ENCODE assay signal across 13 cellular contexts in the genomic region with DNA sequence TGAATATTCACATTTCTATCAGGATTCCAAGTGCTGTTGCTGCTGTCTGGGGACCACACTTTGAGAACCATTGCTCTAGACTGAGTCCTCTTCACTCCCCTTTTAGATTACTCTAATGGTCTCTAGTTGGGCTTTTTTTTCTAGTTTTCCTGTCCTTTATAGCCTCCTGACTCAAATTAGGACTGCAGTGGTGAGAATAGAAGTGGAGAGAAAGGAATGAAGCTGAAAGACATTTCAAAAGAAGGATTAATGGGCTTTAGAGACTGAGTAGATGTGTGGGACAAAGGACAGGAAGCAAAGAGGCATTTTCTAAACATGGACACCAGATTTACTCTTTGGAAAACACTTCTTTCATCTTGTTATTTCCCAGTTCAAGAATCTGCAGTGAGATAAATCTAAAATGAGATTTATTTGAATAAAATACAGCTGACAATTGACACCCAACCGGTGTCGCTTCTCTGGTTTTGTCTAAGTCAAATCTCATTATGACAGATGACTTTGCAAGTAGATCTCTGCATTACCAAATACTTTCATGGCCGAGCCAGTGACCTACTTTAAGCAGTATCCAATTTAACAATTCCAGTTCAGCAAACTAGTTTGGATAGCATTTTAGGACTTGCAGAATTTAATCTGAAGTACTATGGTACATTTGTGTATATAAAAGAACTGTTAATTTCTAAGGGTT.
DNase-seq lines count a peak whose midpoint lies in the region; ATAC-seq and TF ChIP-seq lines count a peak whose summit lies in the region.
"Had no signal": no experiment of that assay in that cellular context is flagged by ENCODE, and none has a peak within 500 bp of the region (broad histone marks: within the 10 kb centered on the region; RNA-seq: fewer than 3 reads in every experiment).

No MANE protein-coding gene starts in this region.

- TF ChIP-seq EP300 in suprapubic skin (IDR thresholded peaks at IDR 0.05), result no peak

- H3K4me1 Mint-ChIP-seq in activated CD8-positive, alpha-beta T cell treated with anti-CD3 and anti-CD28 coated beads, Interleukin-2, amount 10 ng/mL, durations not matched to agents 7 days and 5 days (ENCODE audit: low read depth), result peaks cover 18% of the 10 kb centered on the region
- peaks cover 7% of the 10 kb centered on the region for H3K4me1 Mint-ChIP-seq in mesothelial cell of epicardium

- POLR2A ChIA-PET in activated CD8-positive, alpha-beta T cell treated with anti-CD3 and anti-CD28 coated beads, Interleukin-2, amount 10 ng/mL, durations not matched to agents 7 days and 5 days (lab: Charles Lee), result no interaction called here

- no peaks in the 10 kb centered on the region for H3K9me3 Mint-ChIP-seq in activated naive CD4-positive, alpha-beta T cell treated with anti-CD3 and anti-CD28 coated beads, Interleukin-2, amount 50 U/mL, for 72 hours
- H3K9me3 Mint-ChIP-seq in activated CD8-positive, alpha-beta T cell treated with anti-CD3 and anti-CD28 coated beads, Interleukin-2, amount 10 ng/mL, durations not matched to agents 7 days and 5 days (ENCODE audit: insufficient read depth), result no peaks in the 10 kb centered on the region
- no peaks in the 10 kb centered on the region for H3K9me3 Mint-ChIP-seq in mesothelial cell of epicardium

- H3K36me3 Mint-ChIP-seq in activated naive CD4-positive, alpha-beta T cell treated with anti-CD3 and anti-CD28 coated beads, Interleukin-2, amount 50 U/mL, for 72 hours, result peaks cover 0 to 4% of the 10 kb centered on the region in 2 donors
- peaks cover 15% of the 10 kb centered on the region for H3K36me3 Mint-ChIP-seq in activated CD8-positive, alpha-beta T cell treated with anti-CD3 and anti-CD28 coated beads, Interleukin-2, amount 10 ng/mL, durations not matched to agents 7 days and 5 days (ENCODE audit: low read depth)
- H3K36me3 Mint-ChIP-seq in mesothelial cell of epicardium, result no peaks in the 10 kb centered on the region

- H3K27me3 Mint-ChIP-seq in activated CD8-positive, alpha-beta T cell treated with anti-CD3 and anti-CD28 coated beads, Interleukin-2, amount 10 ng/mL, durations not matched to agents 7 days and 5 days (ENCODE audit: low read depth), result no peaks in the 10 kb centered on the region
- no peaks in the 10 kb centered on the region for H3K27me3 Mint-ChIP-seq in mesothelial cell of epicardium (ENCODE audit: low read depth)
- H3K27me3 Mint-ChIP-seq: activated CD4-positive, alpha-beta T cell treated with anti-CD3 and anti-CD28 coated beads, Interleukin-2, amount 10 ng/mL, durations not matched to agents 7 days and 5 days had no signal

- ATAC-seq in activated naive CD4-positive, alpha-beta T cell treated with anti-CD3 and anti-CD28 coated beads, Interleukin-2, amount 50 U/mL, for 72 hours, result peak; percentile 26 to 76
- no peak for ATAC-seq in activated CD8-positive, alpha-beta T cell treated with anti-CD3 and anti-CD28 coated beads, Interleukin-2, amount 10 ng/mL, durations not matched to agents 7 days and 5 days
- ATAC-seq in GM18909 (IDR thresholded peaks at IDR 0.05; ENCODE audit: poor library complexity, unreplicated experiment), result no peak
- ATAC-seq: Panc1 had no signal

- 36% methylated on average over 3 of the region's 3 CpGs for WGBS in suprapubic skin

- H3K4me3 Mint-ChIP-seq in activated CD8-positive, alpha-beta T cell treated with anti-CD3 and anti-CD28 coated beads, Interleukin-2, amount 10 ng/mL, durations not matched to agents 7 days and 5 days, result no peak overlapping the region
- H3K4me3 Mint-ChIP-seq in mesothelial cell of epicardium, result no peak overlapping the region
- H3K4me3 Mint-ChIP-seq: activated CD4-positive, alpha-beta T cell treated with anti-CD3 and anti-CD28 coated beads, Interleukin-2, amount 10 ng/mL, durations not matched to agents 7 days and 5 days had no signal

- CTCF ChIA-PET in activated CD8-positive, alpha-beta T cell treated with anti-CD3 and anti-CD28 coated beads, Interleukin-2, amount 10 ng/mL, durations not matched to agents 7 days and 5 days (lab: Charles Lee), result no interaction called here

- no peak overlapping the region for H3K4me3 ChIP-seq in suprapubic skin
- no peak overlapping the region for H3K4me3 ChIP-seq in coronary artery

- no peaks in the 10 kb centered on the region for H3K9me3 ChIP-seq in suprapubic skin

- DNase-seq in activated naive CD4-positive, alpha-beta T cell treated with anti-CD3 and anti-CD28 coated beads, Interleukin-2, amount 50 U/mL, for 72 hours (ENCODE audit: low spot score in 2 of 2), result no peak
- DNase-seq in activated naive CD4-positive, alpha-beta T cell treated with anti-CD3 and anti-CD28 coated beads, Interleukin-2, amount 50 U/mL, for 16 hours, result no peak
- DNase-seq in activated CD8-positive, alpha-beta T cell treated with anti-CD3 and anti-CD28 coated beads, Interleukin-2, amount 10 ng/mL, durations not matched to agents 7 days and 5 days, result no peak
- DNase-seq in mesothelial cell of epicardium (ENCODE audit: low spot score in 2 of 2, unreplicated experiment in 2 of 2) (no peak), suprapubic skin (ENCODE audit: low spot score in 2 of 2) (no peak), coronary artery (ENCODE audit: low spot score) (no peak), DMS153 treated with DMSO at 0.1 percent for 48 hours (lab: John Stamatoyannopoulos, UW; ENCODE audit: unreplicated experiment) (no peak)
- DNase-seq: activated CD4-positive, alpha-beta T cell treated with anti-CD3 and anti-CD28 coated beads, Interleukin-2, amount 10 ng/mL, durations not matched to agents 7 days and 5 days; NCI-H1092; NCI-H446; trophoblast cell had no signal

- H3K27me3 ChIP-seq in suprapubic skin, result no peaks in the 10 kb centered on the region

- TF ChIP-seq CTCF in mesothelial cell of epicardium (IDR thresholded peaks at IDR 0.05; ENCODE audit: unreplicated experiment) (no peak), suprapubic skin (IDR thresholded peaks at IDR 0.05) (no peak), coronary artery (IDR thresholded peaks at IDR 0.05) (no peak)

- no peak for TF ChIP-seq POLR2A in suprapubic skin (IDR thresholded peaks at IDR 0.05)

- H3K36me3 ChIP-seq in suprapubic skin, result no peaks in the 10 kb centered on the region

- H3K4me1 ChIP-seq in suprapubic skin, result peaks cover 16% of the 10 kb centered on the region

- peak overlapping the region; percentile 45 for H3K27ac ChIP-seq in suprapubic skin
- H3K27ac ChIP-seq in coronary artery, result no peak overlapping the region

- H3K27ac Mint-ChIP-seq in activated naive CD4-positive, alpha-beta T cell treated with anti-CD3 and anti-CD28 coated beads, Interleukin-2, amount 50 U/mL, for 72 hours, result peak overlapping the region; percentile 16 to 74
- peak overlapping the region; percentile 10 for H3K27ac Mint-ChIP-seq in activated CD8-positive, alpha-beta T cell treated with anti-CD3 and anti-CD28 coated beads, Interleukin-2, amount 10 ng/mL, durations not matched to agents 7 days and 5 days
- H3K27ac Mint-ChIP-seq in mesothelial cell of epicardium, result peak overlapping the region; percentile 28
- H3K27ac Mint-ChIP-seq: activated CD4-positive, alpha-beta T cell treated with anti-CD3 and anti-CD28 coated beads, Interleukin-2, amount 10 ng/mL, durations not matched to agents 7 days and 5 days had no signal

Comparison
In these comparisons a context has a peak if more than half of its experiments do, and no peak if none do; other contexts are left out.
1. ATAC-seq: peak in activated naive CD4-positive, alpha-beta T cell treated with anti-CD3 and anti-CD28 coated beads, Interleukin-2, amount 50 U/mL, for 72 hours (2 of 2); none in activated CD8-positive, alpha-beta T cell treated with anti-CD3 and anti-CD28 coated beads, Interleukin-2, amount 10 ng/mL, durations not matched to agents 7 days and 5 days (single experiment) and GM18909 (single experiment).
2. Peak in every context shown above with its lines, with median percentiles within 50 percentile points of each other: H3K27ac Mint-ChIP-seq.